In genomic region chr5:173314166-173314952, GRCh38 we compare ENCODE assay signal across 1 cellular context.
TF ChIP-seq lines count a peak whose summit lies in the region.

No MANE protein-coding gene starts in this region.

TF ChIP-seq in endothelial cell of umbilical vein, 7 proteins besides CTCF, POLR2A, EP300 and RAD21:
- TF ChIP-seq FOS (IDR thresholded peaks at IDR 0.05; ENCODE audit: borderline replicate concordance, insufficient read depth, low read length): no peak
- no peak for TF ChIP-seq POLR2AphosphoS5 (IDR thresholded peaks at IDR 0.05; ENCODE audit: insufficient read depth, low read depth, low read length)
- TF ChIP-seq GATA2 (IDR thresholded peaks at IDR 0.05; ENCODE audit: insufficient read depth, insufficient read length, low read depth, low read length): peak; percentile 13
